In the genomic region with DNA sequence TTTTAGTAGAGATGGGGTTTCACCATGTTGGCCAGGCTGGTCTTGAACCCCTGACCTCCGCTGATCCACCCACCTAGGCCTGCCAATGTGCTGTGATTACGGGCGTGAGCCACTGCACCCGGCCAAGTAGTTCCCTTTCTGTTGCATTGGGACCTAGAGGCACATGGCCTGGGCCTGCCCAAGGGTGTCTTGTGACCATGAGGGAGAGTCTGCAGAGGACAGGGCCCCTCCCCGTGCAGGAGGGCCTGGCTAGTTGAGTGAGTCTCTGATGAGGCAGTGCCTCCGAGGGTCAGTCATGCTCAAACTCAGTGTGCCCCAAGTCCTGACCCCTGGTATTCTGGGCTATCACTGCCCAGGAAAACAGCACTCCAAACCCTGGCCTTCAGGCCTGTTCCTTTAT, we compare ENCODE assay signal across 14 cellular contexts.
DNase-seq lines count a peak whose midpoint lies in the region; ATAC-seq and TF ChIP-seq lines count a peak whose summit lies in the region.
"Had no signal": no experiment of that assay in that cellular context is flagged by ENCODE, and none has a peak within 500 bp of the region (broad histone marks: within the 10 kb centered on the region; RNA-seq: fewer than 3 reads in every experiment).

No MANE protein-coding gene starts in this region.

- TF ChIP-seq CTCF in Panc1 (IDR thresholded peaks at IDR 0.05) (no peak), osteoblast (IDR thresholded peaks at IDR 0.05; ENCODE audit: extremely low read depth, low read depth, low read length) (no peak), esophagus squamous epithelium (IDR thresholded peaks at IDR 0.05) (no peak), MCF 10A (IDR thresholded peaks at IDR 0.05; ENCODE audit: unreplicated experiment) (no peak)

- H3K27ac ChIP-seq in Panc1 (ENCODE audit: low read length): peak overlapping the region; percentile 49
- peak overlapping the region; percentile 55 for H3K27ac ChIP-seq in SJCRH30
- no peak overlapping the region for H3K27ac ChIP-seq in osteoblast (ENCODE audit: low read depth, low read length)
- peak overlapping the region in 1 of 4 donors; percentile 34 for H3K27ac ChIP-seq in esophagus squamous epithelium
- H3K27ac ChIP-seq: C4-2B had no signal

- no peak overlapping the region for H2AFZ ChIP-seq in osteoblast (ENCODE audit: low read length)

- H3K4me3 ChIP-seq in Panc1 (ENCODE audit: low read depth in 2 of 2, low read length in 2 of 2) (no peak overlapping the region), SJCRH30 (no peak overlapping the region), osteoblast (ENCODE audit: insufficient read depth, low read length) (no peak overlapping the region), esophagus squamous epithelium (no peak overlapping the region)
- H3K4me3 ChIP-seq: A549 had no signal

- H3K9me3 ChIP-seq in Panc1 (ENCODE audit: control insufficient read depth, insufficient read depth, low read depth, low read length): no peaks in the 10 kb centered on the region
- H3K9me3 ChIP-seq in SJCRH30 (replicated peaks): no peaks in the 10 kb centered on the region
- no peaks in the 10 kb centered on the region for H3K9me3 ChIP-seq in osteoblast (ENCODE audit: low read depth, low read length)
- H3K9me3 ChIP-seq in esophagus squamous epithelium: no peaks in the 10 kb centered on the region
- H3K9me3 ChIP-seq: A549, BE2C had no signal

- H4K20me1 ChIP-seq in osteoblast (ENCODE audit: insufficient read depth, low read length): no peaks in the 10 kb centered on the region

- no peak for TF ChIP-seq POLR2A in esophagus squamous epithelium (IDR thresholded peaks at IDR 0.05)

- H3K4me2 ChIP-seq in osteoblast (ENCODE audit: insufficient read depth, low read length): no peak overlapping the region
- H3K4me2 ChIP-seq: A549 had no signal

- H3K79me2 ChIP-seq in osteoblast (ENCODE audit: insufficient read depth, low read length): no peaks in the 10 kb centered on the region

- peaks cover 10% of the 10 kb centered on the region for H3K4me1 Mint-ChIP-seq in MCF 10A (ENCODE audit: insufficient read depth, unreplicated experiment)

- H3K27ac Mint-ChIP-seq in MCF 10A (ENCODE audit: low read depth, unreplicated experiment): no peak overlapping the region
- H3K27ac Mint-ChIP-seq: CD8-positive, alpha-beta T cell had no signal

- ATAC-seq in Panc1 (no peak), left lobe of liver (no peak)
- ATAC-seq: A549; CD8-positive, alpha-beta T cell; HCT116 had no signal

- H3K9me3 Mint-ChIP-seq in MCF 10A (ENCODE audit: unreplicated experiment): no peaks in the 10 kb centered on the region
- H3K9me3 Mint-ChIP-seq: CD8-positive, alpha-beta T cell had no signal

- no CpG with 5 or more reads among the region's 6 CpGs for WGBS in esophagus squamous epithelium, 2 donors

- H3K27me3 Mint-ChIP-seq in MCF 10A (ENCODE audit: insufficient read depth, unreplicated experiment): no peaks in the 10 kb centered on the region

- POLR2A ChIA-PET in Panc1 (lab: Charles Lee) (no interaction called here), MCF 10A (lab: Yijun Ruan, JAX) (no interaction called here)

- CTCF ChIA-PET in Panc1 (lab: Charles Lee) (no interaction called here), MCF 10A (lab: Yijun Ruan, JAX) (no interaction called here)

- no TSS peak for BruUV-seq in Panc1 (replicated peaks; lab: Mats Ljungman, UMichigan)
- BruUV-seq in MCF 10A (replicated peaks; lab: Mats Ljungman, UMichigan): no TSS peak

- DNase-seq in Panc1 (ENCODE audit: low read depth, low spot score) (no peak), SJCRH30 (no peak), left lobe of liver (ENCODE audit: low spot score) (peak; percentile 41), osteoblast (ENCODE audit: insufficient read length, low spot score, missing footprints) (peak; percentile 23), esophagus squamous epithelium (lab: John Stamatoyannopoulos, UW) (no peak), MV-4-11 (lab: John Stamatoyannopoulos, UW) (no peak), MCF 10A (ENCODE audit: unreplicated experiment) (no peak)
- DNase-seq: BE2C; CD8-positive, alpha-beta T cell; COR-L47; GF-D8 had no signal

- H3K36me3 Mint-ChIP-seq in MCF 10A (ENCODE audit: insufficient read depth, unreplicated experiment): no peaks in the 10 kb centered on the region
- H3K36me3 Mint-ChIP-seq: CD8-positive, alpha-beta T cell had no signal

- H3K36me3 ChIP-seq in Panc1 (ENCODE audit: control insufficient read depth, insufficient read depth, low read length) (no peaks in the 10 kb centered on the region), SJCRH30 (no peaks in the 10 kb centered on the region), osteoblast (ENCODE audit: insufficient read depth, low read length) (no peaks in the 10 kb centered on the region), esophagus squamous epithelium (no peaks in the 10 kb centered on the region)
- H3K36me3 ChIP-seq: BE2C had no signal

- in situ Hi-C loops in Panc1 (cut with HindIII; ENCODE audit: low pct_unique_long_range_greater_than_20kb, low sequenced_read_pairs): no loop called here

- H3K4me1 ChIP-seq in Panc1 (ENCODE audit: control insufficient read depth, insufficient read depth, low read length) (peaks cover 20% of the 10 kb centered on the region), SJCRH30 (peaks cover 33% of the 10 kb centered on the region), osteoblast (ENCODE audit: insufficient read depth, low read length) (peaks cover 6% of the 10 kb centered on the region), esophagus squamous epithelium (peaks cover 0 to 17% (median 2%) of the 10 kb centered on the region in 3 donors)
- H3K4me1 ChIP-seq: BE2C had no signal

- H3K4me3 Mint-ChIP-seq in MCF 10A (ENCODE audit: unreplicated experiment): no peak overlapping the region
- H3K4me3 Mint-ChIP-seq: CD8-positive, alpha-beta T cell had no signal

- intact Hi-C loops in Panc1 (cut with micrococcal nuclease; ENCODE audit: unreplicated experiment): loop anchor here (10.0 kb wide), 1 partner anchor 131 kb away; no protein-coding TSS in a partner anchor
- intact Hi-C loops in esophagus squamous epithelium (cut with DNase I): no loop called here
- intact Hi-C loops in MCF 10A (cut with micrococcal nuclease): no loop called here

- H3K27me3 ChIP-seq in Panc1 (ENCODE audit: control insufficient read depth, insufficient read depth, low read length): no peaks in the 10 kb centered on the region
- no peaks in the 10 kb centered on the region for H3K27me3 ChIP-seq in SJCRH30
- no peaks in the 10 kb centered on the region for H3K27me3 ChIP-seq in osteoblast (ENCODE audit: insufficient read depth, low read length)
- H3K27me3 ChIP-seq in esophagus squamous epithelium: no peaks in the 10 kb centered on the region
- H3K27me3 ChIP-seq: BE2C had no signal

Comparison
In these comparisons a context has a peak if more than half of its experiments do, and no peak if none do; other contexts are left out.
1. DNase-seq: peak in left lobe of liver (single experiment) and osteoblast (single experiment); none in Panc1 (single experiment), SJCRH30 (0 of 2), esophagus squamous epithelium (single experiment), MV-4-11 (single experiment) and MCF 10A (single experiment).